1 cellular context compared by ENCODE assay signal in the genomic region with DNA sequence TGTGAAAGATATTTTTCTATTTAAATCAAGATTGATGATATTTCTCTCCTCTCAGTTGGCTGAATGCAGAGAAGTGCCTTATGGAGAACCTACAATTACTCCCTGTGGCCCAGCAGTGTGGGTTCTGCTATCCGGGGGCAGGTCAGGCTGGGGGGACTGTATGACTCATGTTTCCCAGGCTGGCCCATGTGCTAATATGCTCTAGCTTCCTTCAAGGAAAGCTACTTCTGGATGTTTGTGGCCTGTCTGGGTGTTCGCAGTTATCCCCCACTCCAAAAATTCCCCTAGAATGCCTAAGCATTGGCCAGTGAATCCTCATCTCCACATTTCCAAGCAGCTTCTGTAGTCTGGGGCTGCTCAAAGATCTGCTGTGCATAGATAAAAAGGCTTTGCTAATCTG.
A peak's percentile ranks its signal among the peaks of the same experiment; 100 is the strongest.
TF ChIP-seq lines count a peak whose summit lies in the region.

No MANE protein-coding gene starts in this region.

TF ChIP-seq in HepG2, 621 proteins besides CTCF, POLR2A, EP300 and RAD21:
- TF ChIP-seq ZNF550 (CRISPR knock-in tag; IDR thresholded peaks at IDR 0.05; ENCODE audit: borderline replicate concordance) (no peak), FOSL2 (CRISPR knock-in tag; IDR thresholded peaks at IDR 0.05) (peak; percentile 38; the same call in 1 of the 2 replicates)
